ENCODE assay signal across 9 cellular contexts in genomic region chr13:113854238-113855011, GRCh38. TPM values are rescaled to one million over a fixed set of nuclear protein-coding genes. Genes with fewer than 3 reads are reported as not detected.
DNase-seq lines count a peak whose midpoint lies in the region; ATAC-seq and FAIRE-seq lines count a peak whose summit lies in the region.
"Had no signal": no experiment of that assay in that cellular context is flagged by ENCODE, and none has a peak within 500 bp of the region (broad histone marks: within the 10 kb centered on the region; RNA-seq: fewer than 3 reads in every experiment).

No MANE protein-coding gene starts in this region.

- CTCF ChIA-PET in activated CD8-positive, alpha-beta T cell treated with anti-CD3 and anti-CD28 coated beads, Interleukin-2, amount 10 ng/mL, durations not matched to agents 7 days and 5 days (lab: Charles Lee) = no interaction called here

- H3K27ac ChIP-seq in right cardiac atrium (ENCODE audit: low read length) = no peak overlapping the region

- intact Hi-C loops in right cardiac atrium (cut with DNase I) = no loop called here

- FAIRE-seq in RCC 7860 (lab: Jason Lieb, UNC) = no peak
- FAIRE-seq: colon had no signal

- no peaks in the 10 kb centered on the region for H3K9me3 Mint-ChIP-seq in activated CD8-positive, alpha-beta T cell treated with anti-CD3 and anti-CD28 coated beads, Interleukin-2, amount 10 ng/mL, durations not matched to agents 7 days and 5 days (ENCODE audit: insufficient read depth)
- peaks cover 13% of the 10 kb centered on the region in 2 donors for H3K9me3 Mint-ChIP-seq in stimulated activated naive CD8-positive, alpha-beta T cell treated with anti-CD3 and anti-CD28 coated beads, Interleukin-15, amount 100 ng/mL, for 72 hours

- no peak overlapping the region for H3K27ac Mint-ChIP-seq in activated CD8-positive, alpha-beta T cell treated with anti-CD3 and anti-CD28 coated beads, Interleukin-2, amount 10 ng/mL, durations not matched to agents 7 days and 5 days
- peak overlapping the region in 1 of 2 donors; percentile 9 for H3K27ac Mint-ChIP-seq in stimulated activated naive CD8-positive, alpha-beta T cell treated with anti-CD3 and anti-CD28 coated beads, Interleukin-15, amount 100 ng/mL, for 72 hours

- POLR2A ChIA-PET in activated CD8-positive, alpha-beta T cell treated with anti-CD3 and anti-CD28 coated beads, Interleukin-2, amount 10 ng/mL, durations not matched to agents 7 days and 5 days (lab: Charles Lee) = no interaction called here

- H3K4me3 ChIP-seq in right cardiac atrium (ENCODE audit: low read length) = no peak overlapping the region

- 38% methylated on average over 31 of the region's 31 CpGs for WGBS in right cardiac atrium

- ATAC-seq in activated CD8-positive, alpha-beta T cell treated with anti-CD3 and anti-CD28 coated beads, Interleukin-2, amount 10 ng/mL, durations not matched to agents 7 days and 5 days = peak; percentile 56
- ATAC-seq in right cardiac atrium (peak; percentile 22 to 36), GM21360 (IDR thresholded peaks at IDR 0.05; ENCODE audit: unreplicated experiment) (no peak), HG03159 (IDR thresholded peaks at IDR 0.05; ENCODE audit: unreplicated experiment) (no peak)
- peak; percentile 52 for ATAC-seq in stimulated activated naive CD8-positive, alpha-beta T cell treated with anti-CD3 and anti-CD28 coated beads, Interleukin-15, amount 100 ng/mL, for 72 hours

- DNase-seq in HCEC 1CT (peak; percentile 84), right cardiac atrium (peak; percentile 26 to 79 (median 72)), RCC 7860 (ENCODE audit: low spot score) (no peak)
- DNase-seq in activated CD8-positive, alpha-beta T cell treated with anti-CD3 and anti-CD28 coated beads, Interleukin-2, amount 10 ng/mL, durations not matched to agents 7 days and 5 days = no peak
- DNase-seq in stimulated activated naive CD8-positive, alpha-beta T cell treated with anti-CD3 and anti-CD28 coated beads, Interleukin-15, amount 100 ng/mL, for 72 hours = no peak
- no peak for DNase-seq in NK-92 treated with Interleukin-12 subunit alpha and Interleukin-12 subunit beta, amount 100 ng/mL, for 24 hours (lab: John Stamatoyannopoulos, UW)

- peaks cover 9% of the 10 kb centered on the region for H3K27me3 Mint-ChIP-seq in activated CD8-positive, alpha-beta T cell treated with anti-CD3 and anti-CD28 coated beads, Interleukin-2, amount 10 ng/mL, durations not matched to agents 7 days and 5 days (ENCODE audit: low read depth)
- peaks cover 22% of the 10 kb centered on the region for H3K27me3 Mint-ChIP-seq in stimulated activated naive CD8-positive, alpha-beta T cell treated with anti-CD3 and anti-CD28 coated beads, Interleukin-15, amount 100 ng/mL, for 72 hours

- no peaks in the 10 kb centered on the region for H3K9me3 ChIP-seq in right cardiac atrium (ENCODE audit: control insufficient read depth, low read length)

- peaks cover 28% of the 10 kb centered on the region for H3K4me1 Mint-ChIP-seq in activated CD8-positive, alpha-beta T cell treated with anti-CD3 and anti-CD28 coated beads, Interleukin-2, amount 10 ng/mL, durations not matched to agents 7 days and 5 days (ENCODE audit: low read depth)
- peaks cover 27% of the 10 kb centered on the region for H3K4me1 Mint-ChIP-seq in stimulated activated naive CD8-positive, alpha-beta T cell treated with anti-CD3 and anti-CD28 coated beads, Interleukin-15, amount 100 ng/mL, for 72 hours

- no peak overlapping the region for H3K4me3 Mint-ChIP-seq in activated CD8-positive, alpha-beta T cell treated with anti-CD3 and anti-CD28 coated beads, Interleukin-2, amount 10 ng/mL, durations not matched to agents 7 days and 5 days
- peak overlapping the region in 1 of 2 donors; percentile 58 for H3K4me3 Mint-ChIP-seq in stimulated activated naive CD8-positive, alpha-beta T cell treated with anti-CD3 and anti-CD28 coated beads, Interleukin-15, amount 100 ng/mL, for 72 hours

- no peaks in the 10 kb centered on the region for H3K36me3 Mint-ChIP-seq in activated CD8-positive, alpha-beta T cell treated with anti-CD3 and anti-CD28 coated beads, Interleukin-2, amount 10 ng/mL, durations not matched to agents 7 days and 5 days (ENCODE audit: low read depth)

- no peaks in the 10 kb centered on the region for H3K27me3 ChIP-seq in right cardiac atrium (ENCODE audit: control insufficient read depth, insufficient read depth)

- peaks cover 25% of the 10 kb centered on the region for H3K4me1 ChIP-seq in right cardiac atrium (ENCODE audit: control insufficient read depth, insufficient read depth, low read length)

RNA-seq across cellular contexts. Expression of gene GAS6, which starts 9.5 kb away (rescaled TPM):
- total RNA-seq in activated CD8-positive, alpha-beta T cell treated with anti-CD3 and anti-CD28 coated beads, Interleukin-2, amount 10 ng/mL, durations not matched to agents 7 days and 5 days = under 1 TPM; 0.53 to 0.65 TPM
- 100 to 1,000 TPM; 197 to 213 (median 202) TPM for total RNA-seq in right cardiac atrium
- 273 TPM for polyA plus RNA-seq in right cardiac atrium

Comparison
In these comparisons a context has a peak if more than half of its experiments do, and no peak if none do; other contexts are left out.
1. DNase-seq: peak in HCEC 1CT (single experiment) and right cardiac atrium (3 of 3); none in activated CD8-positive, alpha-beta T cell treated with anti-CD3 and anti-CD28 coated beads, Interleukin-2, amount 10 ng/mL, durations not matched to agents 7 days and 5 days (single experiment), stimulated activated naive CD8-positive, alpha-beta T cell treated with anti-CD3 and anti-CD28 coated beads, Interleukin-15, amount 100 ng/mL, for 72 hours (0 of 2), RCC 7860 (single experiment) and NK-92 treated with Interleukin-12 subunit alpha and Interleukin-12 subunit beta, amount 100 ng/mL, for 24 hours (single experiment).
2. ATAC-seq: peak in activated CD8-positive, alpha-beta T cell treated with anti-CD3 and anti-CD28 coated beads, Interleukin-2, amount 10 ng/mL, durations not matched to agents 7 days and 5 days (single experiment), right cardiac atrium (2 of 2) and stimulated activated naive CD8-positive, alpha-beta T cell treated with anti-CD3 and anti-CD28 coated beads, Interleukin-15, amount 100 ng/mL, for 72 hours (single experiment); none in GM21360 (single experiment) and HG03159 (single experiment).
3. RNA of gene GAS6, which starts 9.5 kb away (total RNA-seq): 197 to 213 TPM in right cardiac atrium; 0.53 to 0.65 TPM in activated CD8-positive, alpha-beta T cell treated with anti-CD3 and anti-CD28 coated beads, Interleukin-2, amount 10 ng/mL, durations not matched to agents 7 days and 5 days; every median in the first group is over 100 times any median in the second.